In genomic region chr20:62052842-62053464, GRCh38 we compare ENCODE assay signal across 1 cellular context.
TF ChIP-seq lines count a peak whose summit lies in the region.

No MANE protein-coding gene starts in this region.

TF ChIP-seq in H1, 55 proteins besides CTCF, POLR2A, EP300 and RAD21:
- TF ChIP-seq SP2 (IDR thresholded peaks at IDR 0.05; ENCODE audit: low read length) (no peak), TCF12 (IDR thresholded peaks at IDR 0.05; ENCODE audit: low read depth, low read length) (no peak), SUZ12 (IDR thresholded peaks at IDR 0.05; ENCODE audit: low read length) (no peak), YY1 (IDR thresholded peaks at IDR 0.05; ENCODE audit: low read depth, low read length) (no peak), TAF7 (optimal IDR thresholded peaks at IDR 0.05; ENCODE audit: borderline replicate concordance, low read depth, low read length) (no peak)
